13 cellular contexts compared by ENCODE assay signal in the genomic region with DNA sequence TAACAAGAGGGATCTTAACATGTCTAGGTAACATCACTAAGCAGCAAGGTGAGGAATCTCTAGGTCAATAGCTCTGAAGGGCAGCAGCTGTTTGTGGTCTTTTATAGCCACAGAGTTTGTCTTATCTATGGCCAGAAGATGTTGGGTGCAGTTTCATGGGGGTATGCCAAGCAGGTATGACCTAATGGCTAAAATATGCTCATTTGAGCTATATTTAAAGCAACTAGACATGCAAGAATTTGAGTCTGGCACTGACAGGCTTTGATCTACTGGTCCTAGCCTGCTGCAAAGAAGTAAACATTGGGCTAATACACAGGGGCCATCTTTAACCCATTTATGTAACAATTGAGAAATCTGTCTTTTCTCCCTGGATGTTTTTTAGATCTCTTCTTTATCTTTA. TPM values are rescaled to one million over a fixed set of nuclear protein-coding genes. Genes with fewer than 3 reads are reported as not detected.
A peak's percentile ranks its signal among the peaks of the same experiment; 100 is the strongest.
DNase-seq lines count a peak whose midpoint lies in the region; ATAC-seq, FAIRE-seq and TF ChIP-seq lines count a peak whose summit lies in the region.
"Had no signal": no experiment of that assay in that cellular context is flagged by ENCODE, and none has a peak within 500 bp of the region (broad histone marks: within the 10 kb centered on the region; RNA-seq: fewer than 3 reads in every experiment).

No MANE protein-coding gene starts in this region.

- H2AFZ ChIP-seq in KMS-11 (ENCODE audit: low read depth), result peak overlapping the region; percentile 50; the same call in 1 of the 2 replicates

- no peak overlapping the region for H3K4me3 Mint-ChIP-seq in activated T-cell treated with anti-CD3 and anti-CD28 coated beads, Interleukin-2, amount 50 U/mL, for 72 hours
- H3K4me3 Mint-ChIP-seq: activated naive CD8-positive, alpha-beta T cell treated with anti-CD3 and anti-CD28 coated beads, Interleukin-2, amount 10 ng/mL, durations not matched to agents 7 days and 5 days; CD4-positive, CD25-positive, alpha-beta regulatory T cell had no signal

- H3K79me2 ChIP-seq in KMS-11 (ENCODE audit: insufficient read depth, low read depth), result no peaks in the 10 kb centered on the region

- H3K9me3 ChIP-seq in right lobe of liver, result no peaks in the 10 kb centered on the region

- no peaks in the 10 kb centered on the region for H3K9me3 Mint-ChIP-seq in activated T-cell treated with anti-CD3 and anti-CD28 coated beads, Interleukin-2, amount 50 U/mL, for 72 hours
- H3K9me3 Mint-ChIP-seq: activated naive CD8-positive, alpha-beta T cell treated with anti-CD3 and anti-CD28 coated beads, Interleukin-2, amount 10 ng/mL, durations not matched to agents 7 days and 5 days had no signal

- peaks cover 31% of the 10 kb centered on the region for H3K4me1 ChIP-seq in KMS-11 (ENCODE audit: low read depth, poor library complexity, severe bottlenecking)
- H3K4me1 ChIP-seq in right lobe of liver, result peaks cover 0 to 7% (median under 1%) of the 10 kb centered on the region in 4 donors

- peak overlapping the region; percentile 85 for H3K4me2 ChIP-seq in KMS-11

- H3K27ac ChIP-seq in KMS-11, result peak overlapping the region; percentile 37
- no peak overlapping the region for H3K27ac ChIP-seq in right lobe of liver

- H3K36me3 Mint-ChIP-seq in activated T-cell treated with anti-CD3 and anti-CD28 coated beads, Interleukin-2, amount 50 U/mL, for 72 hours (ENCODE audit: insufficient read depth in 2 of 2), result no peaks in the 10 kb centered on the region
- H3K36me3 Mint-ChIP-seq: CD4-positive, CD25-positive, alpha-beta regulatory T cell had no signal

- H3K27me3 ChIP-seq in KMS-11 (ENCODE audit: insufficient read depth, low read depth) (no peaks in the 10 kb centered on the region), bronchial epithelial cell (ENCODE audit: control insufficient read depth, insufficient read depth, low read length) (no peaks in the 10 kb centered on the region), right lobe of liver (no peaks in the 10 kb centered on the region)

- no peak overlapping the region for H3K4me3 ChIP-seq in KMS-11 (IDR thresholded peaks at IDR 0.05; ENCODE audit: insufficient read depth, low read depth, low read length)
- H3K4me3 ChIP-seq in bronchial epithelial cell (ENCODE audit: low read depth, low read length), result no peak overlapping the region
- H3K4me3 ChIP-seq in right lobe of liver, result no peak overlapping the region

- DNase-seq in AG08396 (ENCODE audit: low spot score) (peak; percentile 74), bronchial epithelial cell (ENCODE audit: low read depth) (peak; percentile 48), right lobe of liver (no peak), activated gamma-delta T cell treated with Interleukin-2 at 50 U/mL for 16 hours (no peak)
- no peak for DNase-seq in activated CD4-positive, alpha-beta T cell treated with anti-CD3 and anti-CD28 coated beads for 4 hours
- no peak for DNase-seq in activated T-cell treated with anti-CD3 and anti-CD28 coated beads, Interleukin-2, amount 50 U/mL, for 72 hours
- DNase-seq: activated CD4-positive, alpha-beta T cell treated with anti-CD3 and anti-CD28 coated beads for 1 hour; activated naive CD8-positive, alpha-beta T cell treated with anti-CD3 and anti-CD28 coated beads, Interleukin-2, amount 10 ng/mL, durations not matched to agents 7 days and 5 days; CD4-positive, CD25-positive, alpha-beta regulatory T cell; small intestine; stimulated activated naive CD4-positive, alpha-beta T cell had no signal

- H4K20me1 ChIP-seq in KMS-11 (ENCODE audit: insufficient read depth), result no peaks in the 10 kb centered on the region

- no peak overlapping the region for H3K27ac Mint-ChIP-seq in activated T-cell treated with anti-CD3 and anti-CD28 coated beads, Interleukin-2, amount 50 U/mL, for 72 hours
- H3K27ac Mint-ChIP-seq: activated naive CD8-positive, alpha-beta T cell treated with anti-CD3 and anti-CD28 coated beads, Interleukin-2, amount 10 ng/mL, durations not matched to agents 7 days and 5 days; CD4-positive, CD25-positive, alpha-beta regulatory T cell had no signal

- H3K4me1 Mint-ChIP-seq in activated T-cell treated with anti-CD3 and anti-CD28 coated beads, Interleukin-2, amount 50 U/mL, for 72 hours (ENCODE audit: low read depth), result no peaks in the 10 kb centered on the region
- H3K4me1 Mint-ChIP-seq: activated naive CD8-positive, alpha-beta T cell treated with anti-CD3 and anti-CD28 coated beads, Interleukin-2, amount 10 ng/mL, durations not matched to agents 7 days and 5 days had no signal

- TF ChIP-seq CTCF in KMS-11 (conservative IDR thresholded peaks at IDR 0.05; ENCODE audit: low read depth, low read length) (no peak), bronchial epithelial cell (IDR thresholded peaks at IDR 0.05; ENCODE audit: insufficient read depth, low read length, severe bottlenecking) (no peak), right lobe of liver (IDR thresholded peaks at IDR 0.05) (no peak)

- H3K36me3 ChIP-seq in KMS-11 (ENCODE audit: insufficient read depth) (no peaks in the 10 kb centered on the region), bronchial epithelial cell (ENCODE audit: control insufficient read depth, insufficient read depth, low read length) (no peaks in the 10 kb centered on the region), right lobe of liver (no peaks in the 10 kb centered on the region)

- TF ChIP-seq POLR2A in right lobe of liver (IDR thresholded peaks at IDR 0.05), result no peak

- intact Hi-C loops in right lobe of liver (cut with DNase I), result no loop called here

- ATAC-seq in right lobe of liver (peak; percentile 26 to 77 (median 66)), GM19452 (IDR thresholded peaks at IDR 0.05; ENCODE audit: unreplicated experiment) (no peak)
- no peak for ATAC-seq in activated T-cell treated with anti-CD3 and anti-CD28 coated beads, Interleukin-2, amount 50 U/mL, for 72 hours (replicated peaks in 1 of 2)

- FAIRE-seq in bronchial epithelial cell (lab: Jason Lieb, UNC), result no peak
- FAIRE-seq: small intestine had no signal

- no peak overlapping the region for H3K9ac ChIP-seq in KMS-11

- peaks cover 12% of the 10 kb centered on the region for H3K27me3 Mint-ChIP-seq in activated T-cell treated with anti-CD3 and anti-CD28 coated beads, Interleukin-2, amount 50 U/mL, for 72 hours (ENCODE audit: low read depth)

RNA-seq across cellular contexts. Expression of gene UGP2, which starts 13.9 kb away (rescaled TPM):
- total RNA-seq in bronchial epithelial cell (114 and 127 TPM in 2 replicates), right lobe of liver (100 to 1,000 TPM; 276 to 691 (median 425) TPM)
- 10 to 100 TPM; 89.7 to 93.2 TPM for total RNA-seq in activated T-cell treated with anti-CD3 and anti-CD28 coated beads, Interleukin-2, amount 50 U/mL, for 72 hours

Comparison
In these comparisons a context has a peak if more than half of its experiments do, and no peak if none do; other contexts are left out.
1. DNase-seq: peak in AG08396 (single experiment) and bronchial epithelial cell (single experiment); none in right lobe of liver (0 of 3), activated gamma-delta T cell treated with Interleukin-2 at 50 U/mL for 16 hours (single experiment), activated CD4-positive, alpha-beta T cell treated with anti-CD3 and anti-CD28 coated beads for 4 hours (0 of 2) and activated T-cell treated with anti-CD3 and anti-CD28 coated beads, Interleukin-2, amount 50 U/mL, for 72 hours (0 of 2).
2. ATAC-seq: peak in right lobe of liver (4 of 4); none in GM19452 (single experiment) and activated T-cell treated with anti-CD3 and anti-CD28 coated beads, Interleukin-2, amount 50 U/mL, for 72 hours (0 of 2).